Comparison of ENCODE assay signal across 16 cellular contexts in genomic region chr5:73115399-73116051, GRCh38. TPM values are rescaled to one million over a fixed set of nuclear protein-coding genes. Genes with fewer than 3 reads are reported as not detected.
DNase-seq lines count a peak whose midpoint lies in the region; TF ChIP-seq lines count a peak whose summit lies in the region.
"Had no signal": no experiment of that assay in that cellular context is flagged by ENCODE, and none has a peak within 500 bp of the region (broad histone marks: within the 10 kb centered on the region; RNA-seq: fewer than 3 reads in every experiment).

No MANE protein-coding gene starts in this region.

- H3K4me1 ChIP-seq in ovary (ENCODE audit: insufficient read depth): no peaks in the 10 kb centered on the region

- no peaks in the 10 kb centered on the region for H3K27me3 Mint-ChIP-seq in chondrocyte (ENCODE audit: low read depth)
- H3K27me3 Mint-ChIP-seq in activated T-helper 1 cell treated with anti-CD3 and anti-CD28 coated beads, Interleukin-12 subunit alpha, Interleukin-12 subunit beta, Interleukin-2, Interleukin-4 antibody, amounts not matched to agents 30 ng/mL and 10 ng/mL and 1 ng/mL, durations not matched to agents 14 hours and 24 hours and 36 hours (ENCODE audit: insufficient read depth): peaks cover 31% of the 10 kb centered on the region

- TF ChIP-seq POLR2A in ovary (IDR thresholded peaks at IDR 0.05): no peak

- DNase-seq in AG09319 (ENCODE audit: extremely low read depth, low read depth) (peak; percentile 76), MG63 (peak; percentile 76), chondrocyte (ENCODE audit: low spot score) (no peak), myocyte (ENCODE audit: low read depth) (peak; percentile 93), ovary (no peak), UCSD-AML1 (lab: John Stamatoyannopoulos, UW; ENCODE audit: unreplicated experiment) (no peak)
- DNase-seq in activated CD8-positive, alpha-beta memory T cell treated with anti-CD3 and anti-CD28 coated beads, Interleukin-2, amount 50 U/mL, for 4 hours: no peak
- no peak for DNase-seq in activated T-helper 1 cell treated with anti-CD3 and anti-CD28 coated beads, Interleukin-12 subunit alpha, Interleukin-12 subunit beta, Interleukin-2, Interleukin-4 antibody, amounts not matched to agents 30 ng/mL and 10 ng/mL and 1 ng/mL, durations not matched to agents 14 hours and 24 hours and 36 hours (ENCODE audit: low spot score)
- DNase-seq: CD4-positive, CD25-positive, alpha-beta regulatory T cell; NCI-H1436; stimulated activated CD4-positive, alpha-beta T cell treated with anti-CD3 and anti-CD28 coated beads, Interleukin-2, amount 100 ng/mL, for 24 hours had no signal

- H3K27me3 ChIP-seq in MG63 (no peaks in the 10 kb centered on the region), ovary (no peaks in the 10 kb centered on the region)
- H3K27me3 ChIP-seq: ascending aorta had no signal

- TF ChIP-seq CTCF in AG09319 (IDR thresholded peaks at IDR 0.05; ENCODE audit: low read depth, low read length): no peak; the same call in 1 of the 2 replicates
- TF ChIP-seq CTCF in chondrocyte (IDR thresholded peaks at IDR 0.05): peak; percentile 31
- TF ChIP-seq CTCF in ovary (IDR thresholded peaks at IDR 0.05): no peak

- H3K4me1 Mint-ChIP-seq in chondrocyte (ENCODE audit: low read depth): peaks cover 28% of the 10 kb centered on the region
- H3K4me1 Mint-ChIP-seq in activated T-helper 1 cell treated with anti-CD3 and anti-CD28 coated beads, Interleukin-12 subunit alpha, Interleukin-12 subunit beta, Interleukin-2, Interleukin-4 antibody, amounts not matched to agents 30 ng/mL and 10 ng/mL and 1 ng/mL, durations not matched to agents 14 hours and 24 hours and 36 hours (ENCODE audit: low read depth): no peaks in the 10 kb centered on the region

- peaks cover 10% of the 10 kb centered on the region for H3K9me3 Mint-ChIP-seq in chondrocyte (ENCODE audit: low read depth)
- H3K9me3 Mint-ChIP-seq in activated T-helper 1 cell treated with anti-CD3 and anti-CD28 coated beads, Interleukin-12 subunit alpha, Interleukin-12 subunit beta, Interleukin-2, Interleukin-4 antibody, amounts not matched to agents 30 ng/mL and 10 ng/mL and 1 ng/mL, durations not matched to agents 14 hours and 24 hours and 36 hours: no peaks in the 10 kb centered on the region
- H3K9me3 Mint-ChIP-seq: stimulated activated naive CD8-positive, alpha-beta T cell treated with anti-CD3 and anti-CD28 coated beads, Interleukin-15, Interleukin-2, amounts not matched to agents 100 ng/mL and 50 ng/mL, for 24 hours had no signal

- intact Hi-C loops in ovary (cut with DNase I): no loop called here
- intact Hi-C loops in activated T-helper 1 cell treated with anti-CD3 and anti-CD28 coated beads, Interleukin-12 subunit alpha, Interleukin-12 subunit beta, Interleukin-2, Interleukin-4 antibody, amounts not matched to agents 30 ng/mL and 10 ng/mL and 1 ng/mL, durations not matched to agents 14 hours and 24 hours and 36 hours (cut with micrococcal nuclease): no loop called here

- peaks cover 8% of the 10 kb centered on the region for H3K36me3 Mint-ChIP-seq in chondrocyte (ENCODE audit: low read depth)
- no peaks in the 10 kb centered on the region for H3K36me3 Mint-ChIP-seq in activated T-helper 1 cell treated with anti-CD3 and anti-CD28 coated beads, Interleukin-12 subunit alpha, Interleukin-12 subunit beta, Interleukin-2, Interleukin-4 antibody, amounts not matched to agents 30 ng/mL and 10 ng/mL and 1 ng/mL, durations not matched to agents 14 hours and 24 hours and 36 hours (ENCODE audit: low read depth)
- H3K36me3 Mint-ChIP-seq: CD4-positive, CD25-positive, alpha-beta regulatory T cell had no signal

- no peak overlapping the region for H3K4me3 Mint-ChIP-seq in chondrocyte (ENCODE audit: unreplicated experiment)
- no peak overlapping the region for H3K4me3 Mint-ChIP-seq in activated T-helper 1 cell treated with anti-CD3 and anti-CD28 coated beads, Interleukin-12 subunit alpha, Interleukin-12 subunit beta, Interleukin-2, Interleukin-4 antibody, amounts not matched to agents 30 ng/mL and 10 ng/mL and 1 ng/mL, durations not matched to agents 14 hours and 24 hours and 36 hours
- H3K4me3 Mint-ChIP-seq: CD4-positive, CD25-positive, alpha-beta regulatory T cell; stimulated activated naive CD8-positive, alpha-beta T cell treated with anti-CD3 and anti-CD28 coated beads, Interleukin-15, Interleukin-2, amounts not matched to agents 100 ng/mL and 50 ng/mL, for 24 hours had no signal

- 42 to 47% (median 43%) methylated on average over 4 of the region's 4 CpGs for WGBS in ovary, 3 donors

- no peak for TF ChIP-seq EP300 in ovary (IDR thresholded peaks at IDR 0.05)

- no peak overlapping the region for H3K27ac ChIP-seq in ovary
- H3K27ac ChIP-seq: ascending aorta had no signal

- no peak overlapping the region for H3K4me3 ChIP-seq in MG63
- no peak overlapping the region for H3K4me3 ChIP-seq in ovary
- H3K4me3 ChIP-seq: ascending aorta had no signal

- peak overlapping the region; percentile 65 for H3K27ac Mint-ChIP-seq in chondrocyte (ENCODE audit: unreplicated experiment)
- H3K27ac Mint-ChIP-seq in activated T-helper 1 cell treated with anti-CD3 and anti-CD28 coated beads, Interleukin-12 subunit alpha, Interleukin-12 subunit beta, Interleukin-2, Interleukin-4 antibody, amounts not matched to agents 30 ng/mL and 10 ng/mL and 1 ng/mL, durations not matched to agents 14 hours and 24 hours and 36 hours: no peak overlapping the region
- H3K27ac Mint-ChIP-seq: CD4-positive, CD25-positive, alpha-beta regulatory T cell; stimulated activated naive CD8-positive, alpha-beta T cell treated with anti-CD3 and anti-CD28 coated beads, Interleukin-15, Interleukin-2, amounts not matched to agents 100 ng/mL and 50 ng/mL, for 24 hours had no signal

- H3K36me3 ChIP-seq in MG63 (no peaks in the 10 kb centered on the region), ovary (no peaks in the 10 kb centered on the region)
- H3K36me3 ChIP-seq: ascending aorta had no signal

- peaks cover 2% of the 10 kb centered on the region; the same call in 1 of the 2 replicates for H3K9me3 ChIP-seq in MG63
- H3K9me3 ChIP-seq in ovary: no peaks in the 10 kb centered on the region
- H3K9me3 ChIP-seq: ascending aorta had no signal

RNA-seq across cellular contexts. Expression of gene TMEM171, which starts 4.8 kb away (rescaled TPM):
- 0.96 and 4.3 TPM in 2 replicates for total RNA-seq in MG63 (2014; rRNA removed; shearing (Covaris generic); ENCODE audit: low replicate concordance)
- total RNA-seq in chondrocyte (1.8 to 3.6 TPM (median 2.6 TPM) in 3 replicates), myocyte (10.4 and 22.6 TPM in 2 replicates), ovary (not detected)
- 5.6 TPM for polyA plus RNA-seq in myocyte (2012)
- under 1 TPM; 0.10 to 0.42 TPM for polyA plus RNA-seq in ovary
- not detected in 2 replicates for total RNA-seq in activated T-helper 1 cell treated with anti-CD3 and anti-CD28 coated beads, Interleukin-12 subunit alpha, Interleukin-12 subunit beta, Interleukin-2, Interleukin-4 antibody, amounts not matched to agents 30 ng/mL and 10 ng/mL and 1 ng/mL, durations not matched to agents 14 hours and 24 hours and 36 hours
- total RNA-seq: activated CD8-positive, alpha-beta memory T cell treated with anti-CD3 and anti-CD28 coated beads for 36 hours; ascending aorta; CD4-positive, CD25-positive, alpha-beta regulatory T cell had no signal
- polyA plus RNA-seq: CD4-positive, CD25-positive, alpha-beta regulatory T cell had no signal

RNA-seq across cellular contexts. Expression of gene TMEM174, which starts 57.5 kb away (rescaled TPM):
- total RNA-seq in MG63 (2014; rRNA removed; shearing (Covaris generic); ENCODE audit: low replicate concordance): not detected in 2 replicates
- total RNA-seq in chondrocyte (not detected in 3 replicates), myocyte (not detected in 2 replicates), ovary (not detected)
- polyA plus RNA-seq in myocyte (2012): not detected
- polyA plus RNA-seq in ovary: not detected
- total RNA-seq in activated T-helper 1 cell treated with anti-CD3 and anti-CD28 coated beads, Interleukin-12 subunit alpha, Interleukin-12 subunit beta, Interleukin-2, Interleukin-4 antibody, amounts not matched to agents 30 ng/mL and 10 ng/mL and 1 ng/mL, durations not matched to agents 14 hours and 24 hours and 36 hours: not detected in 2 replicates
- total RNA-seq: activated CD8-positive, alpha-beta memory T cell treated with anti-CD3 and anti-CD28 coated beads for 36 hours; ascending aorta; CD4-positive, CD25-positive, alpha-beta regulatory T cell; left lobe of liver had no signal
- polyA plus RNA-seq: CD4-positive, CD25-positive, alpha-beta regulatory T cell; esophagus had no signal

Comparison
In these comparisons a context has a peak if more than half of its experiments do, and no peak if none do; other contexts are left out.
1. DNase-seq: peak in AG09319 (single experiment), MG63 (single experiment) and myocyte (single experiment); none in chondrocyte (single experiment), ovary (0 of 5), activated CD8-positive, alpha-beta memory T cell treated with anti-CD3 and anti-CD28 coated beads, Interleukin-2, amount 50 U/mL, for 4 hours (single experiment), activated T-helper 1 cell treated with anti-CD3 and anti-CD28 coated beads, Interleukin-12 subunit alpha, Interleukin-12 subunit beta, Interleukin-2, Interleukin-4 antibody, amounts not matched to agents 30 ng/mL and 10 ng/mL and 1 ng/mL, durations not matched to agents 14 hours and 24 hours and 36 hours (single experiment) and UCSD-AML1 (single experiment).